ENCODE assay signal across 8 cellular contexts in genomic region chr17:8162232-8162996, GRCh38. TPM values are rescaled to one million over a fixed set of nuclear protein-coding genes. Genes with fewer than 3 reads are reported as not detected.
DNase-seq lines count a peak whose midpoint lies in the region; ATAC-seq, FAIRE-seq and TF ChIP-seq lines count a peak whose summit lies in the region.

A gene with protein sequence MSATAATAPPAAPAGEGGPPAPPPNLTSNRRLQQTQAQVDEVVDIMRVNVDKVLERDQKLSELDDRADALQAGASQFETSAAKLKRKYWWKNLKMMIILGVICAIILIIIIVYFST (minus strand): TSS chr17:8162948. CDS start chr17:8162879, 69 bp downstream.

- peak within 1 kb of the TSS; percentile 97 for H3K9ac ChIP-seq in SK-N-MC (ENCODE audit: insufficient read length)

- peaks cover 22 to 62% (median 42%) of the 10 kb centered on the region in 12 donors for H3K4me1 ChIP-seq in heart left ventricle

- H3K9me3 ChIP-seq in SK-N-MC (ENCODE audit: low read depth, low read length) (no peaks in the 10 kb centered on the region), heart left ventricle (no peaks in the 10 kb centered on the region)

- H3K4me3 ChIP-seq in SK-N-MC = peak within 1 kb of the TSS; percentile 95
- H3K4me3 ChIP-seq in heart left ventricle = peak within 1 kb of the TSS; percentile 82 to 100 (median 99)

- intact Hi-C loops in heart left ventricle (cut with DNase I) = loop anchor here in 3 of 10 donors (1.0 to 5.0 kb wide), 2 partner anchors 24 to 40 kb away; partner anchors contain the start of gene HES7 (in 3 of the 3)
- intact Hi-C loops in posterior cingulate gyrus (cut with DNase I) = loop anchor here (2.0 kb wide), 1 partner anchor 24 kb away; no protein-coding TSS in a partner anchor

- no peak for TF ChIP-seq CTCF in heart left ventricle (IDR thresholded peaks at IDR 0.05)

- H3K27me3 ChIP-seq in heart left ventricle = no peaks in the 10 kb centered on the region

- FAIRE-seq in urothelium cell line (lab: Jason Lieb, UNC) = no peak

- peaks cover 13% of the 10 kb centered on the region; the same call in 1 of the 2 replicates for H3K36me3 ChIP-seq in SK-N-MC (ENCODE audit: insufficient read depth, low read length)
- peaks cover 0 to 33% (median 22%) of the 10 kb centered on the region in 9 donors for H3K36me3 ChIP-seq in heart left ventricle

- WGBS in heart left ventricle, 4 donors = 0 to 2% (median 1%) methylated on average over 20 to 75 of the region's 75 CpGs

- DNase-seq in GM04504 (ENCODE audit: low read depth) (peak; percentile 38), SK-N-MC (ENCODE audit: low read depth, low spot score) (no peak), heart left ventricle (peak; percentile 81 to 92 (median 89)), posterior cingulate gyrus (peak; percentile 66 to 97 (median 82)), urothelium cell line (ENCODE audit: low spot score) (peak; percentile 61), A172 (ENCODE audit: low spot score) (no peak)
- peak; percentile 70 for DNase-seq in activated naive CD8-positive, alpha-beta T cell treated with anti-CD3 and anti-CD28 coated beads, Interleukin-2, amount 50 U/mL, for 16 hours (ENCODE audit: low read depth, low spot score)

- ATAC-seq in HG03135 (IDR thresholded peaks at IDR 0.05; ENCODE audit: unreplicated experiment) (peak; percentile 50), heart left ventricle (peak in 3 of 4 donors; percentile 46 to 69 (median 66))

- peak; percentile 60 to 79 for TF ChIP-seq POLR2A in heart left ventricle (IDR thresholded peaks at IDR 0.05)

- H3K27ac ChIP-seq in SK-N-MC (peak within 1 kb of the TSS; percentile 81), heart left ventricle (peak within 1 kb of the TSS; percentile 95 to 100 (median 100))

RNA-seq across cellular contexts. Expression of the gene that starts here (rescaled TPM):
- 10 to 100 TPM; 21.5 to 67.2 (median 51.1) TPM for total RNA-seq in heart left ventricle
- polyA plus RNA-seq in heart left ventricle = 10 to 100 TPM; 49.0 to 50.6 TPM
- 1.9 and 4.3 TPM in 2 replicates for total RNA-seq in A172 (2014; rRNA removed; shearing (Covaris generic))

Comparison
In these comparisons a context has a peak if more than half of its experiments do, and no peak if none do; other contexts are left out.
1. DNase-seq: peak in GM04504 (single experiment), activated naive CD8-positive, alpha-beta T cell treated with anti-CD3 and anti-CD28 coated beads, Interleukin-2, amount 50 U/mL, for 16 hours (single experiment), heart left ventricle (5 of 5), posterior cingulate gyrus (10 of 10) and urothelium cell line (single experiment); none in SK-N-MC (single experiment) and A172 (single experiment).